In genomic region chr9:37198034-37198718, GRCh38 we compare ENCODE assay signal across 13 cellular contexts.
A peak's percentile ranks its signal among the peaks of the same experiment; 100 is the strongest.
DNase-seq lines count a peak whose midpoint lies in the region; ATAC-seq and TF ChIP-seq lines count a peak whose summit lies in the region.
"Had no signal": no experiment of that assay in that cellular context is flagged by ENCODE, and none has a peak within 500 bp of the region (broad histone marks: within the 10 kb centered on the region; RNA-seq: fewer than 3 reads in every experiment).

No MANE protein-coding gene starts in this region.

- no peaks in the 10 kb centered on the region for H3K36me3 ChIP-seq in suprapubic skin

- no peaks in the 10 kb centered on the region for H3K27me3 ChIP-seq in suprapubic skin

- intact Hi-C loops in CD14-positive monocyte (cut with micrococcal nuclease), result loop anchor here in 1 of 2 donors (10.0 kb wide), 1 partner anchor 73 kb away; the partner anchor contains the start of gene ZCCHC7
- intact Hi-C loops in dendritic cell treated with granulocyte-macrophage colony-stimulating factor and Interleukin-4, amounts not matched to agents 40 ng/mL and 50 ng/mL, for 4 days (cut with micrococcal nuclease), result loop anchor here (5.0 kb wide), 2 partner anchors 46 to 71 kb away; no protein-coding TSS in a partner anchor

- H3K36me3 Mint-ChIP-seq in CD14-positive monocyte, result peaks cover 0 to 14% of the 10 kb centered on the region in 2 donors
- peaks cover 38% of the 10 kb centered on the region for H3K36me3 Mint-ChIP-seq in dendritic cell treated with granulocyte-macrophage colony-stimulating factor and Interleukin-4, amounts not matched to agents 40 ng/mL and 50 ng/mL, for 4 days (ENCODE audit: low read depth)

- peaks cover 0 to 4% (median 0%) of the 10 kb centered on the region in 7 donors for H3K9me3 Mint-ChIP-seq in CD14-positive monocyte
- H3K9me3 Mint-ChIP-seq in dendritic cell treated with granulocyte-macrophage colony-stimulating factor and Interleukin-4, amounts not matched to agents 40 ng/mL and 50 ng/mL, for 4 days, result no peaks in the 10 kb centered on the region

- H3K27ac Mint-ChIP-seq in CD14-positive monocyte, result peak overlapping the region; percentile 1 to 80 (median 73)
- peak overlapping the region; percentile 49 for H3K27ac Mint-ChIP-seq in dendritic cell treated with granulocyte-macrophage colony-stimulating factor and Interleukin-4, amounts not matched to agents 40 ng/mL and 50 ng/mL, for 4 days

- ATAC-seq in GM18517 (IDR thresholded peaks at IDR 0.05; ENCODE audit: unreplicated experiment) (peak; percentile 22), HG02840 (IDR thresholded peaks at IDR 0.05; ENCODE audit: low FRiP score, unreplicated experiment) (no peak)

- H3K4me1 ChIP-seq in suprapubic skin, result peaks cover 9% of the 10 kb centered on the region

- no peak for TF ChIP-seq POLR2A in suprapubic skin (IDR thresholded peaks at IDR 0.05)

- no peaks in the 10 kb centered on the region for H3K9me3 ChIP-seq in suprapubic skin

- H3K4me1 Mint-ChIP-seq in CD14-positive monocyte, result peaks cover 32% of the 10 kb centered on the region
- peaks cover 52% of the 10 kb centered on the region for H3K4me1 Mint-ChIP-seq in dendritic cell treated with granulocyte-macrophage colony-stimulating factor and Interleukin-4, amounts not matched to agents 40 ng/mL and 50 ng/mL, for 4 days (ENCODE audit: low read depth)

- DNase-seq in CD14-positive monocyte (ENCODE audit: low spot score) (no peak), RPMI7951 (ENCODE audit: low read depth) (peak; percentile 46), putamen (ENCODE audit: low spot score) (no peak), suprapubic skin (ENCODE audit: low spot score in 2 of 2) (no peak), DMS53 treated with DMSO at 0.1 percent for 48 hours (lab: John Stamatoyannopoulos, UW; ENCODE audit: unreplicated experiment) (no peak)
- DNase-seq: activated gamma-delta T cell; DMS 273 treated with DMSO at 0.1 percent for 48 hours; NCI-H1417; stimulated activated CD8-positive, alpha-beta memory T cell treated with anti-CD3 and anti-CD28 coated beads, Interleukin-4, amount 100 ng/mL, for 48 hours had no signal

- no peak for TF ChIP-seq CTCF in CD14-positive monocyte (IDR thresholded peaks at IDR 0.05)
- TF ChIP-seq CTCF in suprapubic skin (IDR thresholded peaks at IDR 0.05), result no peak

- TF ChIP-seq EP300 in suprapubic skin (IDR thresholded peaks at IDR 0.05), result no peak

- no peak overlapping the region for H3K4me3 Mint-ChIP-seq in CD14-positive monocyte
- H3K4me3 Mint-ChIP-seq in dendritic cell treated with granulocyte-macrophage colony-stimulating factor and Interleukin-4, amounts not matched to agents 40 ng/mL and 50 ng/mL, for 4 days, result no peak overlapping the region

- WGBS in suprapubic skin, result 75% methylated on average over 2 of the region's 2 CpGs

- H3K27me3 Mint-ChIP-seq in CD14-positive monocyte (ENCODE audit: low read depth in 3 of 3), result peaks cover 0 to 3% (median 2%) of the 10 kb centered on the region in 3 donors
- no peaks in the 10 kb centered on the region for H3K27me3 Mint-ChIP-seq in dendritic cell treated with granulocyte-macrophage colony-stimulating factor and Interleukin-4, amounts not matched to agents 40 ng/mL and 50 ng/mL, for 4 days

- no peak overlapping the region for H3K4me3 ChIP-seq in suprapubic skin

- no peak overlapping the region for H3K27ac ChIP-seq in suprapubic skin
- H3K27ac ChIP-seq: VCaP had no signal
